In the genomic region with DNA sequence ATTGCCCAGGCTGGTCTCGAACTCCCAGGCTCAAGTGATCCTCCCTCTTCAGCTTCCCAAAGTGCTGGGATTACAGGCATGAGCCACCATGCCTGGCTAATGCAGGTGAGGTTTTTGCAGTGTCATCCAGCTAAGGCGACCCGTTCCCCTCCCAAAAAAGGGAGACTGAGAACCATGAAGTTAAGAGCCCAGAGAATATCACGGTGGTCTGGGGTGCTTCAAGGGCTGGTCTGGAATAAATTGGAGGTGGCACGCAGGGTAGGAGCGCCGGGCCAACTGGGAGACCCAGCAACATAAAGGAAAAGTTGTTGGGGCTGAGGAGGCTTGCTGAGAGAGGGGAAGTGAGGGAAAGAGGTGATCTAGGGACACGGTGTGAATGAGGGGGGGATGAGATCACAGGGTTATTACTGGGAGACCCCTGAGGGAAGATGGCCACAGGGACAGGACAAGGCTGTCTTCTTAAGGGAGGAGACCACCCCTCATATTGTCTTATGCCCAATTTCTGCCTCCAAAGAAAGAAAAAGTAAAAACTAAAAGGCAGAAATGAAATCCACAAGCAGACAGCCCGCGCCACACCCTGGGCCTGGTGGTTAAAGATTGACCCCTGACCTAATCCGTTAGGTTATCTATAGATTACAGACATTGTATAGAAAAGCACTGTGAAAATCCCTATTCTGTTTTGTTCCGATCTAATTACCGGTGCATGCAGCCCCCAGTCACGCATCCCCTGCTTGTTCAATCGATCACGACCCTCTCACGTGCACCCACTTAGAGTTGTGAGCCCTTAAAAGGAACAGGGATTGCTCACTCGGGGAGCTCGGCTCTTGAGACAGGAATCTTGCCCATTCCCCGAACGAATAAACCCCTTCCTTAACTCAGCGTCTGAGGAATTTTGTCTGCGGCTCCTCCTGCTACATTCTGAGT, we compare ENCODE assay signal across 10 cellular contexts. TPM values are rescaled to one million over a fixed set of nuclear protein-coding genes. Genes with fewer than 3 reads are reported as not detected.
A peak's percentile ranks its signal among the peaks of the same experiment; 100 is the strongest.
DNase-seq lines count a peak whose midpoint lies in the region; ATAC-seq, FAIRE-seq and TF ChIP-seq lines count a peak whose summit lies in the region.
"Not testable (repeated sequence)": the region's sequence is repeated elsewhere in the genome, so short reads cannot be mapped to it uniquely, and the experiment has no call there.
"Had no signal": no experiment of that assay in that cellular context is flagged by ENCODE, and none has a peak within 500 bp of the region (broad histone marks: within the 10 kb centered on the region; RNA-seq: fewer than 3 reads in every experiment).

No MANE protein-coding gene starts in this region.

- H3K27me3 ChIP-seq in HUES64 (ENCODE audit: insufficient read depth, low read length): not testable (repeated sequence)

- H3K36me3 Mint-ChIP-seq in MCF 10A (ENCODE audit: insufficient read depth, unreplicated experiment); osteocyte (ENCODE audit: unreplicated experiment): not testable (repeated sequence)

- not testable (repeated sequence) for BruUV-seq in MCF 10A (replicated peaks; lab: Mats Ljungman, UMichigan)

- not testable (repeated sequence) for TF ChIP-seq CTCF in A549 (IDR thresholded peaks at IDR 0.05); VCaP (conservative IDR thresholded peaks at IDR 0.05); MCF 10A (IDR thresholded peaks at IDR 0.05; ENCODE audit: unreplicated experiment); osteocyte (IDR thresholded peaks at IDR 0.05)

- POLR2A ChIA-PET in A549 (lab: Yijun Ruan, JAX) (interaction anchor here (0.6 kb wide), 1 partner anchor 15 kb away, joined by 3 read pairs; no protein-coding TSS in a partner anchor), MCF 10A (lab: Yijun Ruan, JAX) (interaction anchor here (0.5 kb wide), 1 partner anchor 24 kb away, joined by 3 read pairs; no protein-coding TSS in a partner anchor)

- TF ChIP-seq RAD21 in A549 (conservative IDR thresholded peaks at IDR 0.05 in 1 of 2, IDR thresholded peaks at IDR 0.05 in 1 of 2): not testable (repeated sequence)

- H3K4me3 Mint-ChIP-seq in MCF 10A (ENCODE audit: unreplicated experiment) (peak overlapping the region; percentile 75), osteocyte (ENCODE audit: unreplicated experiment) (peak overlapping the region; percentile 2)

- FAIRE-seq in A549 (lab: Jason Lieb, UNC): not testable (repeated sequence)

- TF ChIP-seq EP300 in A549 (IDR thresholded peaks at IDR 0.05): not testable (repeated sequence)

- not testable (repeated sequence) for TF ChIP-seq POLR2A in A549 (IDR thresholded peaks at IDR 0.05; ENCODE audit: low read length)

- peak overlapping the region; percentile 72 for H3K9ac ChIP-seq in HUES64 (ENCODE audit: low read depth, low read length)

- not testable (repeated sequence) for H3K9me3 ChIP-seq in A549; HUES64 (ENCODE audit: insufficient read depth, low read depth, low read length); iPS-18c (ENCODE audit: control insufficient read depth, insufficient read depth, low read length)

- H3K27ac Mint-ChIP-seq in MCF 10A (ENCODE audit: low read depth, unreplicated experiment); osteocyte (ENCODE audit: unreplicated experiment): not testable (repeated sequence)

- H3K4me3 ChIP-seq in A549 (peak overlapping the region; percentile 51), HUES64 (ENCODE audit: low read length) (peak overlapping the region; percentile 60), iPS-18c (ENCODE audit: insufficient read depth, low read depth, low read length) (peak overlapping the region; percentile 57; the same call in 1 of the 2 replicates)

- CTCF ChIA-PET in A549 (lab: Yijun Ruan, JAX): interaction anchor here (1.6 to 18.1 kb wide), 4 partner anchors 10 to 37 kb away, joined by 3 to 303 read pairs (median 32); a partner anchor contains a TSS
- CTCF ChIA-PET in MCF 10A (lab: Yijun Ruan, JAX): not testable (repeated sequence)

- H3K4me1 Mint-ChIP-seq in MCF 10A (ENCODE audit: insufficient read depth, unreplicated experiment) (peaks cover 25% of the 10 kb centered on the region), osteocyte (ENCODE audit: unreplicated experiment) (peaks cover 33% of the 10 kb centered on the region)

- H3K36me3 ChIP-seq in HUES64 (ENCODE audit: insufficient read depth, low read length): not testable (repeated sequence)

- intact Hi-C loops in MCF 10A (cut with micrococcal nuclease): not testable (repeated sequence)

- not testable (repeated sequence) for H3K9me3 Mint-ChIP-seq in MCF 10A (ENCODE audit: unreplicated experiment); osteocyte (ENCODE audit: unreplicated experiment)

- peak overlapping the region; percentile 91 for H3K4me2 ChIP-seq in A549

- not testable (repeated sequence) for ATAC-seq in A549

- H3K27ac ChIP-seq in A549 (peak overlapping the region; percentile 85 to 92), HUES64 (ENCODE audit: low read depth, low read length) (peak overlapping the region; percentile 80; the same call in 1 of the 2 replicates), VCaP (peak overlapping the region; percentile 78; the same call in 1 of the 2 replicates)

- DNase-seq in A549 (ENCODE audit: low read depth in 1 of 2, low spot score in 1 of 2): peak in 1 of 2 experiments; percentile 41
- not testable (repeated sequence) for DNase-seq in MCF 10A (ENCODE audit: unreplicated experiment); osteocyte (ENCODE audit: extremely low spot score, unreplicated experiment)

- not testable (repeated sequence) for H3K27me3 Mint-ChIP-seq in MCF 10A (ENCODE audit: insufficient read depth, unreplicated experiment); osteocyte (ENCODE audit: unreplicated experiment)

- H3K4me1 ChIP-seq in A549 (peaks cover 36% of the 10 kb centered on the region), HUES64 (ENCODE audit: insufficient read depth, low read length) (peaks cover 12% of the 10 kb centered on the region; the same call in 1 of the 2 replicates)

- WGBS in A549 (ENCODE audit: missing lambda C conversion rate): 37% methylated on average over 23 of the region's 23 CpGs
- 51% methylated on average over 23 of the region's 23 CpGs for WGBS in HUES64

TF ChIP-seq in A549, 52 proteins besides CTCF, POLR2A, EP300 and RAD21:
- TF ChIP-seq, protein P1, sequence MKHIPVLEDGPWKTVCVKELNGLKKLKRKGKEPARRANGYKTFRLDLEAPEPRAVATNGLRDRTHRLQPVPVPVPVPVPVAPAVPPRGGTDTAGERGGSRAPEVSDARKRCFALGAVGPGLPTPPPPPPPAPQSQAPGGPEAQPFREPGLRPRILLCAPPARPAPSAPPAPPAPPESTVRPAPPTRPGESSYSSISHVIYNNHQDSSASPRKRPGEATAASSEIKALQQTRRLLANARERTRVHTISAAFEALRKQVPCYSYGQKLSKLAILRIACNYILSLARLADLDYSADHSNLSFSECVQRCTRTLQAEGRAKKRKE (CRISPR knock-in tag; IDR thresholded peaks at IDR 0.05; ENCODE audit: low read depth): 0 out of 2 replicates have a peak, but pooled peaks have one; percentile 19
- 0 out of 2 replicates have a peak, but pooled peaks have one; percentile 33 for TF ChIP-seq HOXB5 (CRISPR knock-in tag; IDR thresholded peaks at IDR 0.05)
- peak; percentile 82 for TF ChIP-seq MAFK (IDR thresholded peaks at IDR 0.05; ENCODE audit: partially characterized antibody)

RNA-seq across cellular contexts. Expression of a gene that starts 0.6 kb away (rescaled TPM):
- polyA plus RNA-seq in A549 (2011; rRNA removed) (82.1 and 88.7 TPM in 2 replicates), A549 (2017; fragmentation: RNase III; extraction: RNeasy Plus Mini Kit Qiagen cat#74134 plus additional on column Dnase treatment) (172 to 198 TPM (median 196 TPM) in 3 replicates)
- 145 and 171 TPM in 2 replicates for polyA plus RNA-seq in A549 (2012; cell fraction: cytosol; rRNA removed)
- 40.5 and 46.5 TPM in 2 replicates for polyA plus RNA-seq in A549 (2012; cell fraction: nucleus; rRNA removed)
- 21.8 and 24.4 TPM in 2 replicates for polyA minus RNA-seq in A549 (2011; rRNA and poly(A)+ RNA removed)
- 64.5 TPM for polyA plus RNA-seq in HUES64 (2013, experiment 1 of 2)
- 68.9 TPM for polyA plus RNA-seq in HUES64 (2013, experiment 2 of 2)
- total RNA-seq in MCF 10A (2022) (1.1 and 2.7 TPM in 2 replicates), osteocyte (3.3 TPM in 1 of 2 replicates, not detected in the other)
- total RNA-seq: A172 had no signal

RNA-seq across cellular contexts. Expression of a gene that starts 8.2 kb away (rescaled TPM):
- polyA plus RNA-seq in A549 (2011; rRNA removed) (9.4 and 12.5 TPM in 2 replicates), A549 (2017; fragmentation: RNase III; extraction: RNeasy Plus Mini Kit Qiagen cat#74134 plus additional on column Dnase treatment) (16.2 to 31.9 TPM (median 20.2 TPM) in 3 replicates)
- polyA plus RNA-seq in A549 (2012; cell fraction: cytosol; rRNA removed): 14.3 and 17.4 TPM in 2 replicates
- polyA plus RNA-seq in A549 (2012; cell fraction: nucleus; rRNA removed): 32.0 and 33.0 TPM in 2 replicates
- polyA minus RNA-seq in A549 (2011; rRNA and poly(A)+ RNA removed): 1.7 and 4.0 TPM in 2 replicates
- 379 TPM for polyA plus RNA-seq in HUES64 (2013, experiment 1 of 2)
- polyA plus RNA-seq in HUES64 (2013, experiment 2 of 2): 368 TPM
- total RNA-seq in MCF 10A (2022) (3.3 and 7.0 TPM in 2 replicates), osteocyte (151 and 184 TPM in 2 replicates)

RNA-seq across cellular contexts. Expression of a gene that starts 22.7 kb away (rescaled TPM):
- polyA plus RNA-seq in A549 (2011; rRNA removed): 83.6 and 92.7 TPM in 2 replicates
- polyA plus RNA-seq in A549 (2012; cell fraction: cytosol; rRNA removed): 324 and 402 TPM in 2 replicates
- 294 and 420 TPM in 2 replicates for polyA plus RNA-seq in A549 (2012; cell fraction: nucleus; rRNA removed)
- 172 to 201 TPM (median 180 TPM) in 3 replicates for polyA plus RNA-seq in A549 (2017; fragmentation: RNase III; extraction: RNeasy Plus Mini Kit Qiagen cat#74134 plus additional on column Dnase treatment)
- polyA minus RNA-seq in A549 (2011; rRNA and poly(A)+ RNA removed): 120 and 129 TPM in 2 replicates
- polyA plus RNA-seq in HUES64 (2013, experiment 1 of 2): 123 TPM
- 106 TPM for polyA plus RNA-seq in HUES64 (2013, experiment 2 of 2)
- total RNA-seq in MCF 10A (2022): 69.7 and 114 TPM in 2 replicates
- total RNA-seq in osteocyte: 47.4 and 48.7 TPM in 2 replicates

RNA-seq across cellular contexts. Expression of a gene that starts 28.3 kb away (rescaled TPM):
- polyA plus RNA-seq in A549 (2011; rRNA removed): not detected in 2 replicates
- polyA plus RNA-seq in A549 (2012; cell fraction: cytosol; rRNA removed): not detected in 2 replicates
- not detected in 2 replicates for polyA plus RNA-seq in A549 (2012; cell fraction: nucleus; rRNA removed)
- polyA plus RNA-seq in A549 (2017; fragmentation: RNase III; extraction: RNeasy Plus Mini Kit Qiagen cat#74134 plus additional on column Dnase treatment): not detected in 3 replicates
- polyA minus RNA-seq in A549 (2011; rRNA and poly(A)+ RNA removed): not detected in 2 replicates
- polyA plus RNA-seq in HUES64 (2013, experiment 1 of 2): not detected
- not detected for polyA plus RNA-seq in HUES64 (2013, experiment 2 of 2)
- not detected in 2 replicates for total RNA-seq in MCF 10A (2022)
- total RNA-seq in osteocyte: not detected in 2 replicates
- total RNA-seq: A172, esophagus squamous epithelium, posterior vena cava, ureter had no signal

RNA-seq across cellular contexts. Expression of a gene that starts 32.1 kb away (rescaled TPM):
- polyA plus RNA-seq in A549 (2011; rRNA removed): not detected in 2 replicates
- not detected in 2 replicates for polyA plus RNA-seq in A549 (2012; cell fraction: cytosol; rRNA removed)
- not detected in 2 replicates for polyA plus RNA-seq in A549 (2012; cell fraction: nucleus; rRNA removed)
- polyA plus RNA-seq in A549 (2017; fragmentation: RNase III; extraction: RNeasy Plus Mini Kit Qiagen cat#74134 plus additional on column Dnase treatment): 0.27 TPM in 1 of 3 replicates, not detected in the others
- not detected in 2 replicates for polyA minus RNA-seq in A549 (2011; rRNA and poly(A)+ RNA removed)
- 0.30 TPM for polyA plus RNA-seq in HUES64 (2013, experiment 1 of 2)
- polyA plus RNA-seq in HUES64 (2013, experiment 2 of 2): 2.0 TPM
- total RNA-seq in MCF 10A (2022): not detected in 2 replicates
- total RNA-seq in osteocyte: not detected in 2 replicates
- total RNA-seq: A172, posterior vena cava had no signal

Comparison
In these comparisons a context has a peak if more than half of its experiments do, and no peak if none do; other contexts are left out.
1. RNA of a gene that starts 8.2 kb away (total RNA-seq): 151 to 184 TPM in osteocyte; 3.3 to 7.0 TPM in MCF 10A; every median in the first group is over 10 times any median in the second.
2. Peak in every context shown above with its lines, with median percentiles within 50 percentile points of each other: H3K27ac ChIP-seq and H3K4me3 ChIP-seq.